25 cellular contexts compared by ENCODE assay signal in genomic region chr7:155766386-155766785, GRCh38. TPM values are rescaled to one million over a fixed set of nuclear protein-coding genes. Genes with fewer than 3 reads are reported as not detected.
DNase-seq lines count a peak whose midpoint lies in the region; ATAC-seq, FAIRE-seq and TF ChIP-seq lines count a peak whose summit lies in the region.
"Had no signal": no experiment of that assay in that cellular context is flagged by ENCODE, and none has a peak within 500 bp of the region (broad histone marks: within the 10 kb centered on the region; RNA-seq: fewer than 3 reads in every experiment).

No MANE protein-coding gene starts in this region.

- POLR2A ChIA-PET in HepG2 (lab: Yijun Ruan, JAX) (no interaction called here), GM12878 (lab: Charles Lee) (no interaction called here)

- no peak overlapping the region for H3K18ac ChIP-seq in mesenchymal stem cell (ENCODE audit: low read depth in 1 of 2, low read length in 2 of 2)

- in situ Hi-C loops in HepG2 (cut with HindIII; ENCODE audit: extremely low pct_ligation_motif_present, low pct_unique_long_range_greater_than_20kb): loop anchor here (25.0 kb wide), 1 partner anchor 379 kb away; no protein-coding TSS in a partner anchor
- in situ Hi-C loops in GM12878 (cut with MboI): loop anchor here (25.0 kb wide), 1 partner anchor 379 kb away; no protein-coding TSS in a partner anchor

- H2AFZ ChIP-seq in HepG2 (ENCODE audit: low read length) (no peak overlapping the region), GM12878 (ENCODE audit: control insufficient read depth, low read depth, low read length) (no peak overlapping the region), mesenchymal stem cell (ENCODE audit: low read depth, low read length) (no peak overlapping the region)
- H2AFZ ChIP-seq: GM23248 had no signal

- no peak overlapping the region for H3K23ac ChIP-seq in mesenchymal stem cell (ENCODE audit: low read length in 2 of 2)

- H3K36me3 ChIP-seq in HepG2 (replicated peaks in 1 of 2; ENCODE audit: control insufficient read depth in 1 of 2, insufficient read depth in 2 of 2, low read length in 2 of 2): peaks cover 42 to 91% of the 10 kb centered on the region in 2 experiments
- H3K36me3 ChIP-seq in right lobe of liver: peaks cover 7 to 68% (median 36%) of the 10 kb centered on the region in 4 donors
- peaks cover 33 to 54% of the 10 kb centered on the region in 2 experiments for H3K36me3 ChIP-seq in GM12878 (ENCODE audit: control insufficient read depth in 2 of 2, insufficient read depth in 2 of 2, low read length in 1 of 2)
- peaks cover 27 to 75% of the 10 kb centered on the region in 2 experiments for H3K36me3 ChIP-seq in mesenchymal stem cell (ENCODE audit: control insufficient read depth in 1 of 2, insufficient read depth in 2 of 2, low read depth in 1 of 2, low read length in 2 of 2)
- H3K36me3 ChIP-seq in spleen: peaks cover 0 to 82% (median 62%) of the 10 kb centered on the region in 6 donors

- BruUV-seq in HepG2 (replicated peaks; lab: Mats Ljungman, UMichigan) (no TSS peak), GM12878 (replicated peaks; lab: Mats Ljungman, UMichigan) (no TSS peak)

- H2BK12ac ChIP-seq in mesenchymal stem cell (ENCODE audit: low read length in 2 of 2): peak overlapping the region in 1 of 2 experiments; percentile 37

- H3K27ac ChIP-seq in HepG2 (ENCODE audit: extremely low read length, insufficient read depth, low read length) (no peak overlapping the region), right lobe of liver (no peak overlapping the region), GM12878 (ENCODE audit: control insufficient read depth, insufficient read depth) (no peak overlapping the region), mesenchymal stem cell (ENCODE audit: low read length, poor library complexity, severe bottlenecking) (no peak overlapping the region), spleen (no peak overlapping the region)
- H3K27ac ChIP-seq: A549, GM23248 had no signal

- peak overlapping the region; percentile 66 for H4K8ac ChIP-seq in mesenchymal stem cell (ENCODE audit: low read length)

- H4K91ac ChIP-seq in mesenchymal stem cell (ENCODE audit: low read length): no peak overlapping the region

- H3K4me3 ChIP-seq in HepG2 (replicated peaks in 1 of 3; ENCODE audit: insufficient read depth in 1 of 3, low read depth in 2 of 3, low read length in 3 of 3): no peak overlapping the region
- no peak overlapping the region for H3K4me3 ChIP-seq in right lobe of liver
- H3K4me3 ChIP-seq in GM12878: no peak overlapping the region
- no peak overlapping the region for H3K4me3 ChIP-seq in mesenchymal stem cell (ENCODE audit: insufficient read depth in 1 of 2, low read depth in 1 of 2, low read length in 2 of 2)
- no peak overlapping the region for H3K4me3 ChIP-seq in spleen
- H3K4me3 ChIP-seq: A549; BLaER1 treated with 17β-estradiol and CSF1 and Interleukin-3, amounts not matched to agents 10 nM and 100 nM; GM23248 had no signal

- H2BK15ac ChIP-seq in mesenchymal stem cell (ENCODE audit: low read depth, poor library complexity, severe bottlenecking): no peak overlapping the region

- no peaks in the 10 kb centered on the region for H3K27me3 ChIP-seq in HepG2 (ENCODE audit: control insufficient read depth in 1 of 2, insufficient read depth in 2 of 2, low read length in 2 of 2)
- no peaks in the 10 kb centered on the region for H3K27me3 ChIP-seq in right lobe of liver
- no peaks in the 10 kb centered on the region for H3K27me3 ChIP-seq in GM12878 (replicated peaks in 1 of 2; ENCODE audit: control insufficient read depth in 2 of 2, insufficient read depth in 2 of 2, low read length in 1 of 2)
- no peaks in the 10 kb centered on the region for H3K27me3 ChIP-seq in mesenchymal stem cell (ENCODE audit: control insufficient read depth in 1 of 2, insufficient read depth in 1 of 2, low read length in 2 of 2)
- H3K27me3 ChIP-seq in spleen (replicated peaks in 1 of 7): no peaks in the 10 kb centered on the region
- H3K27me3 ChIP-seq: BE2C; BLaER1 treated with 17β-estradiol and CSF1 and Interleukin-3, amounts not matched to agents 10 nM and 100 nM had no signal

- WGBS in HepG2 (ENCODE audit: low lambda C conversion rate): 95% methylated on average over 5 of the region's 12 CpGs
- 85% methylated on average over 10 of the region's 12 CpGs for WGBS in right lobe of liver (ENCODE audit: insufficient coverage, low coverage, low lambda C conversion rate, missing lambda C conversion rate)
- WGBS in GM12878 (ENCODE audit: insufficient coverage, insufficient replicate concordance, low lambda C conversion rate, missing lambda C conversion rate): 89% methylated on average over 12 of the region's 12 CpGs
- 85% methylated on average over 11 of the region's 12 CpGs for WGBS in mesenchymal stem cell
- 89 to 98% (median 91%) methylated on average over 12 of the region's 12 CpGs for WGBS in spleen, 5 donors

- FAIRE-seq in HepG2 (lab: Jason Lieb, UNC) (no peak), GM12878 (lab: Jason Lieb, UNC) (no peak)
- FAIRE-seq: A549, D721Med, GM19239, H1 had no signal

- no peak overlapping the region for H3K14ac ChIP-seq in mesenchymal stem cell (ENCODE audit: low read length in 2 of 2)

- RAD21 ChIA-PET in GM12878 (lab: Charles Lee; ENCODE audit: unreplicated experiment): interaction anchor here (0.7 to 3.4 kb wide), 4 partner anchors 35 to 168 kb away, joined by 3 to 47 read pairs (median 4); no protein-coding TSS in a partner anchor

- no peaks in the 10 kb centered on the region for H3K4me1 ChIP-seq in HepG2 (ENCODE audit: insufficient read depth, low read length)
- H3K4me1 ChIP-seq in right lobe of liver: no peaks in the 10 kb centered on the region
- H3K4me1 ChIP-seq in GM12878 (ENCODE audit: control insufficient read depth, insufficient read depth, low read length): peaks cover 28% of the 10 kb centered on the region
- peaks cover 42% of the 10 kb centered on the region for H3K4me1 ChIP-seq in mesenchymal stem cell (ENCODE audit: control insufficient read depth, insufficient read depth, low read depth, low read length)
- peaks cover 12 to 56% (median 37%) of the 10 kb centered on the region in 6 donors for H3K4me1 ChIP-seq in spleen
- H3K4me1 ChIP-seq: A549, BE2C had no signal

- peak overlapping the region; percentile 63 for H2BK5ac ChIP-seq in mesenchymal stem cell (ENCODE audit: low read depth, low read length, poor library complexity, severe bottlenecking)

- H3K4me2 ChIP-seq in HepG2 (ENCODE audit: low read depth, low read length) (no peak overlapping the region), GM12878 (ENCODE audit: control insufficient read depth, insufficient read depth) (no peak overlapping the region), mesenchymal stem cell (ENCODE audit: low read length, poor library complexity, severe bottlenecking) (no peak overlapping the region)
- H3K4me2 ChIP-seq: A549 had no signal

- intact Hi-C loops in HepG2 (cut with micrococcal nuclease; ENCODE audit: unreplicated experiment) (loop anchor here (10.0 kb wide), 2 partner anchors 352 to 382 kb away; no protein-coding TSS in a partner anchor), right lobe of liver (cut with DNase I) (no loop called here), GM12878 (cut with micrococcal nuclease; ENCODE audit: unreplicated experiment) (loop anchor here (10.0 kb wide), 1 partner anchor 842 kb away; no protein-coding TSS in a partner anchor), spleen (cut with DNase I; ENCODE audit: low total_unique reads) (no loop called here)

- H3K9ac ChIP-seq in HepG2 (ENCODE audit: insufficient read depth, low read depth, low read length) (no peak overlapping the region), GM12878 (ENCODE audit: control insufficient read depth, insufficient read depth, low read length) (no peak overlapping the region), mesenchymal stem cell (ENCODE audit: low read length) (no peak overlapping the region)
- H3K9ac ChIP-seq: GM23248 had no signal

- no peak overlapping the region for H2BK120ac ChIP-seq in mesenchymal stem cell (ENCODE audit: low read depth, low read length)

- peak overlapping the region; percentile 75 for H2AK5ac ChIP-seq in mesenchymal stem cell (ENCODE audit: low read length, severe bottlenecking)

- TF ChIP-seq RAD21 in HepG2 (CRISPR knock-in tag; IDR thresholded peaks at IDR 0.05): no peak
- TF ChIP-seq RAD21 in GM12878 (IDR thresholded peaks at IDR 0.05; ENCODE audit: insufficient read depth, low read depth, low read length): no peak

- H3K79me2 ChIP-seq in HepG2 (ENCODE audit: insufficient read depth, low read length): peaks cover 8% of the 10 kb centered on the region
- peaks cover 24% of the 10 kb centered on the region for H3K79me2 ChIP-seq in GM12878 (ENCODE audit: control insufficient read depth, insufficient read depth, low read length)

- TF ChIP-seq EP300 in HepG2 (IDR thresholded peaks at IDR 0.05; ENCODE audit: low read depth in 2 of 2, low read length in 2 of 2) (no peak), HepG2 (CRISPR knock-in tag; IDR thresholded peaks at IDR 0.05; ENCODE audit: borderline replicate concordance) (no peak), GM12878 (IDR thresholded peaks at IDR 0.05; ENCODE audit: borderline replicate concordance in 1 of 2, control insufficient read depth in 1 of 2, low read depth in 2 of 2, low read length in 2 of 2) (no peak)

- peaks cover 18% of the 10 kb centered on the region for H4K20me1 ChIP-seq in HepG2 (ENCODE audit: insufficient read depth, low read length)
- H4K20me1 ChIP-seq in GM12878 (ENCODE audit: control insufficient read depth, insufficient read depth): no peaks in the 10 kb centered on the region; the same call in 1 of the 2 replicates

- H3K9me3 ChIP-seq in HepG2 (ENCODE audit: low read length) (no peaks in the 10 kb centered on the region), right lobe of liver (no peaks in the 10 kb centered on the region), GM12878 (replicated peaks; ENCODE audit: control insufficient read depth, insufficient read depth, low read length) (no peaks in the 10 kb centered on the region; the same call in 2 of the 3 replicates), mesenchymal stem cell (ENCODE audit: control insufficient read depth, low read length) (no peaks in the 10 kb centered on the region), spleen (no peaks in the 10 kb centered on the region)
- H3K9me3 ChIP-seq: A549, BE2C had no signal

- DNase-seq in HepG2 (ENCODE audit: low spot score) (no peak), right lobe of liver (no peak), GM12878 (ENCODE audit: low read depth, low spot score) (no peak), mesenchymal stem cell (no peak), NCI-H226 (no peak), spleen (no peak)
- DNase-seq: 8988T; ACHN; AML-193; BE2C; CD4-positive, alpha-beta T cell; CD8-positive, alpha-beta memory T cell; DMS 273 treated with DMSO at 0.1 percent for 48 hours; DMS79; GF-D8; GM23248; H9 had no signal

- no peak for TF ChIP-seq CTCF in HepG2 (CRISPR knock-in tag; IDR thresholded peaks at IDR 0.05)
- no peak for TF ChIP-seq CTCF in right lobe of liver (IDR thresholded peaks at IDR 0.05)
- no peak for TF ChIP-seq CTCF in GM12878 (IDR thresholded peaks at IDR 0.05 in 2 of 3, conservative IDR thresholded peaks at IDR 0.05 in 1 of 3; ENCODE audit: control insufficient read depth in 2 of 3, extremely low read depth in 1 of 3, insufficient read depth in 1 of 3, low read depth in 3 of 3, low read length in 3 of 3)
- TF ChIP-seq CTCF in spleen (IDR thresholded peaks at IDR 0.05 in 8 of 11, conservative IDR thresholded peaks at IDR 0.05 in 3 of 11): no peak

- no peak for TF ChIP-seq POLR2A in HepG2 (IDR thresholded peaks at IDR 0.05; ENCODE audit: insufficient read depth in 1 of 2, low read depth in 2 of 2, low read length in 2 of 2)
- TF ChIP-seq POLR2A in right lobe of liver (IDR thresholded peaks at IDR 0.05): no peak
- 0 out of 2 replicates have a peak, but pooled peaks have one; percentile 14 for TF ChIP-seq POLR2A in GM12878 (IDR thresholded peaks at IDR 0.05; ENCODE audit: low read depth, low read length)
- TF ChIP-seq POLR2A in spleen (IDR thresholded peaks at IDR 0.05): no peak

- CTCF ChIA-PET in HepG2 (lab: Yijun Ruan, JAX; ENCODE audit: low intra/inter-chr PET ratio, low total read pairs): no interaction called here
- CTCF ChIA-PET in GM12878 (lab: Yijun Ruan, JAX): interaction anchor here (0.7 to 4.0 kb wide), 14 partner anchors 10 to 180 kb away, joined by 3 to 170 read pairs (median 5); no protein-coding TSS in a partner anchor

- SMC1A ChIA-PET in GM12878 (lab: Charles Lee; ENCODE audit: uncharacterized antibody, unreplicated experiment): interaction anchor here (1.1 to 3.6 kb wide), 5 partner anchors 11 to 168 kb away, joined by 3 to 58 read pairs (median 4); no protein-coding TSS in a partner anchor

- H3K79me1 ChIP-seq in mesenchymal stem cell (replicated peaks; ENCODE audit: low read length, poor library complexity, severe bottlenecking): peaks cover 17% of the 10 kb centered on the region

- peak overlapping the region in 1 of 2 experiments; percentile 31 for H3K4ac ChIP-seq in mesenchymal stem cell (ENCODE audit: low read depth in 1 of 2, low read length in 2 of 2)

- ATAC-seq in HepG2 (no peak), right lobe of liver (no peak), GM12878 (no peak)
- ATAC-seq: A549, HCT116 had no signal

RNA-seq across cellular contexts. Expression of gene SHH, which starts 45.9 kb away (rescaled TPM):
- 1.7 and 1.9 TPM in 2 replicates for total RNA-seq in HepG2 (2016; rRNA removed; fragmentation: Illumina TruSeq; extraction: Trizol)
- 0.10 and 0.53 TPM in 2 replicates for total RNA-seq in HepG2 (2016; cell fraction: cytosol; rRNA removed; fragmentation: Illumina TruSeq; extraction: Trizol; ENCODE audit: low read depth)
- 1.3 and 2.2 TPM in 2 replicates for total RNA-seq in HepG2 (2016; cell fraction: insoluble cytoplasmic fraction; rRNA removed; fragmentation: Illumina TruSeq; extraction: Trizol)
- total RNA-seq in HepG2 (2016; cell fraction: membrane; rRNA removed; fragmentation: Illumina TruSeq; extraction: Trizol): 0.80 and 1.6 TPM in 2 replicates
- total RNA-seq in HepG2 (2016; cell fraction: nucleus; rRNA removed; fragmentation: Illumina TruSeq; extraction: Trizol): 1.3 TPM in 2 replicates
- polyA plus RNA-seq in HepG2 (2011; rRNA removed): 3.4 and 4.9 TPM in 2 replicates
- 1.9 and 3.3 TPM in 2 replicates for polyA plus RNA-seq in HepG2 (2011; cell fraction: cytosol; rRNA removed)
- polyA plus RNA-seq in HepG2 (2011; cell fraction: nucleus; rRNA removed): 12.2 and 16.4 TPM in 2 replicates
- 3.5 and 6.3 TPM in 2 replicates for polyA plus RNA-seq in HepG2 (2012)
- polyA plus RNA-seq in HepG2 (2016; cell fraction: cytosol; fragmentation: Illumina TruSeq; extraction: Trizol; ENCODE audit: low read depth): 0.17 TPM in 2 replicates
- polyA plus RNA-seq in HepG2 (2016; cell fraction: insoluble cytoplasmic fraction; fragmentation: Illumina TruSeq; extraction: Trizol; ENCODE audit: low read depth): 1.8 and 2.1 TPM in 2 replicates
- 0.12 and 0.47 TPM in 2 replicates for polyA plus RNA-seq in HepG2 (2016; cell fraction: membrane; fragmentation: Illumina TruSeq; extraction: Trizol; ENCODE audit: low read depth)
- polyA plus RNA-seq in HepG2 (2016; cell fraction: nucleus; fragmentation: Illumina TruSeq; extraction: Trizol; ENCODE audit: insufficient read depth, low read depth): 3.9 and 4.1 TPM in 2 replicates
- 9.0 TPM in 1 of 2 replicates, not detected in the other for polyA minus RNA-seq in HepG2 (2011; rRNA and poly(A)+ RNA removed; ENCODE audit: low replicate concordance)
- polyA minus RNA-seq in HepG2 (2011; cell fraction: cytosol; rRNA and poly(A)+ RNA removed): 4.0 and 5.5 TPM in 2 replicates
- 4.5 and 5.2 TPM in 2 replicates for polyA minus RNA-seq in HepG2 (2011; cell fraction: nucleus; rRNA and poly(A)+ RNA removed)
- 10 to 100 TPM in 4 of 6 experiments, 1 to 10 TPM in 2; 6.8 to 18.6 (median 12.4) TPM for total RNA-seq in right lobe of liver
- not detected in 2 replicates for total RNA-seq in GM12878 (2013; cell fraction: nucleolus; rRNA removed)
- total RNA-seq in GM12878 (2014; rRNA removed): not detected in 2 replicates
- not detected in 2 replicates for total RNA-seq in GM12878 (2014; rRNA removed; fragmentation: Illumina TruSeq; extraction: Trizol)
- not detected in 2 replicates for total RNA-seq in GM12878 (2021)
- polyA plus RNA-seq in GM12878 (2011; ENCODE audit: low read depth): not detected
- not detected in 2 replicates for polyA plus RNA-seq in GM12878 (2011; rRNA removed)
- polyA plus RNA-seq in GM12878 (2011; cell fraction: cytosol; rRNA removed): 0.02 TPM in 1 of 2 replicates, not detected in the other
- polyA plus RNA-seq in GM12878 (2011; cell fraction: nucleus; rRNA removed): 0.01 TPM in 1 of 2 replicates, not detected in the other
- polyA plus RNA-seq in GM12878 (2012): not detected in 2 replicates
- not detected in 2 replicates for polyA plus RNA-seq in GM12878 (2014; fragmentation: Illumina TruSeq; extraction: Trizol)
- not detected for polyA plus RNA-seq in GM12878 (2014; fragmentation: Nextera tagmentation; extraction: Ambion mirVana)
- polyA plus RNA-seq in GM12878 (2014; rRNA removed): not detected in 2 replicates
- not detected for polyA plus RNA-seq in GM12878 (2016; fragmentation: Nextera tagmentation; extraction: Ambion mirVana)
- polyA minus RNA-seq in GM12878 (2011; rRNA and poly(A)+ RNA removed): not detected in 2 replicates
- not detected in 2 replicates for polyA minus RNA-seq in GM12878 (2011; cell fraction: cytosol; rRNA and poly(A)+ RNA removed)
- not detected in 2 replicates for polyA minus RNA-seq in GM12878 (2011; cell fraction: nucleus; rRNA and poly(A)+ RNA removed)
- polyA plus RNA-seq in mesenchymal stem cell (2013, experiment 1 of 2): 0.01 TPM
- polyA plus RNA-seq in mesenchymal stem cell (2013, experiment 2 of 2): not detected
- not detected for total RNA-seq in spleen
- polyA plus RNA-seq in spleen: not detected
- total RNA-seq: CD4-positive, alpha-beta T cell; CD8-positive, alpha-beta memory T cell; G401; GM23248; H1 had no signal
- polyA plus RNA-seq: CD14-positive monocyte; CD8-positive, alpha-beta memory T cell; GM23248; H1 had no signal

Comparison
In these comparisons a context has a peak if more than half of its experiments do, and no peak if none do; other contexts are left out.
1. intact Hi-C loops: an anchor here in HepG2 (10.0 kb wide) and GM12878 (10.0 kb wide); none called in right lobe of liver and spleen.
2. Of the 75 proteins assayed by ChIP-seq in both HepG2 and GM12878: peak only in HepG2: none; only in GM12878: POLR2A; in both: none; in neither: 74.